Comparison of ENCODE assay signal across 7 cellular contexts in the genomic region with DNA sequence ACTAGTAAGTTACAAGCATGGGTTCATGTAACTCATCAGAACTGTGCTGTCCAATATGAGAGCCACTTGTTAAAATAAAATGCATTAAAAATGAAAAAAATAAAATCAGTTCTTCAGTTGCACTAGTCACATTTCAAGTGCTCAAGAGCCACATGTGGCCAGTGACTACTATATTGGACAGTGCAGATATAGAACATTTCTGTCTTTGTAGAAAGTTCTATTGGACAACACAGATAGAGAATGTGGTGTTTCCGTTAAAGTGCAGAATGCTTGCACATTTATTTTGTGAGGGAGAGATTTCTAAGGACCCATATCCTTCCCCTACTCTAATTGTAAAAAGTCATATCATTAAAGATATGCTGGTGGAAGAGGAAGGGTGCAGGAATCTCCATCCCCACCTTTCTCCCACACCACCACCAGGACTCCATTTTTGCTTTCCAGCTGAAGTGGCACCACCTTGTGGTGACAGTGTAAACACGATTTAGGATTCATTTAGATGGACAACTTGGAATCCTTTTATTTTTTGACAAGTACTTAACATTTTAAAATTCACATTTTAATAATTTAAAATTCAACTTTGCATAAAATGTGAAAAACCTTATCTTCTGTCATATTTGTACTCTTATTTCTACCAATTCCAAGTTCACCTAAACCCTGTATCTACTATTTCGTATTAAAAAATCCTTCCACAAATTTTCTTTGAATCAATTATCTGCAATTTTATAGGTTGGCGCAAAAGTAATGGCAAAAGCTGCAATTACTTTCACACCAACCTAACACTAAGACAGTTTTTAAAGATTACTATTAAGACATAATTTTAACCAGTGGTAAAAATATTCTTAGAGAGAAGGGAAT. TPM values are rescaled to one million over a fixed set of nuclear protein-coding genes. Genes with fewer than 3 reads are reported as not detected.
A peak's percentile ranks its signal among the peaks of the same experiment; 100 is the strongest.
DNase-seq lines count a peak whose midpoint lies in the region; TF ChIP-seq lines count a peak whose summit lies in the region.

No MANE protein-coding gene starts in this region.

- no peak overlapping the region for H3K4ac ChIP-seq in mesenchymal stem cell (ENCODE audit: low read depth in 1 of 2, low read length in 2 of 2)

- H4K91ac ChIP-seq in mesenchymal stem cell (ENCODE audit: low read length): no peak overlapping the region

- no peaks in the 10 kb centered on the region for H4K20me1 ChIP-seq in OCI-LY3 (ENCODE audit: insufficient read depth, low read length)

- H3K36me3 ChIP-seq in OCI-LY3 (replicated peaks; ENCODE audit: low read depth, low read length): peaks cover 51% of the 10 kb centered on the region
- no peaks in the 10 kb centered on the region for H3K36me3 ChIP-seq in mesenchymal stem cell (ENCODE audit: control insufficient read depth in 1 of 2, insufficient read depth in 2 of 2, low read depth in 1 of 2, low read length in 2 of 2)

- H3K23ac ChIP-seq in mesenchymal stem cell (ENCODE audit: low read length in 2 of 2): no peak overlapping the region

- peaks cover 5% of the 10 kb centered on the region for H3K4me1 ChIP-seq in OCI-LY3 (ENCODE audit: low read length)
- no peaks in the 10 kb centered on the region for H3K4me1 ChIP-seq in mesenchymal stem cell (ENCODE audit: control insufficient read depth, insufficient read depth, low read depth, low read length)

- H2BK5ac ChIP-seq in mesenchymal stem cell (ENCODE audit: low read depth, low read length, poor library complexity, severe bottlenecking): no peak overlapping the region

- TF ChIP-seq CTCF in OCI-LY3 (IDR thresholded peaks at IDR 0.05; ENCODE audit: low read depth, low read length): peak; percentile 72

- H4K8ac ChIP-seq in mesenchymal stem cell (ENCODE audit: low read length): no peak overlapping the region

- H2BK12ac ChIP-seq in mesenchymal stem cell (ENCODE audit: low read length in 2 of 2): no peak overlapping the region

- H2AFZ ChIP-seq in OCI-LY3 (ENCODE audit: low read depth, low read length) (no peak overlapping the region), mesenchymal stem cell (ENCODE audit: low read depth, low read length) (no peak overlapping the region)

- H3K27ac ChIP-seq in OCI-LY3 (ENCODE audit: low read length) (no peak overlapping the region), mesenchymal stem cell (ENCODE audit: low read length, poor library complexity, severe bottlenecking) (no peak overlapping the region)

- POLR2A ChIA-PET in HEK293T (lab: Yijun Ruan, JAX): no interaction called here

- CTCF ChIA-PET in HEK293T (lab: Yijun Ruan, JAX): interaction anchor here (1.1 kb wide), 1 partner anchor 9 kb away, joined by 3 read pairs; no protein-coding TSS in a partner anchor

- H3K18ac ChIP-seq in mesenchymal stem cell (ENCODE audit: low read depth in 1 of 2, low read length in 2 of 2): no peak overlapping the region

- peak; percentile 36 for DNase-seq in DMS153 treated with DMSO at 0.1 percent for 48 hours (lab: John Stamatoyannopoulos, UW; ENCODE audit: unreplicated experiment)
- DNase-seq in HEK293T (ENCODE audit: extremely low spot score): peak; percentile 63
- DNase-seq in dermis microvascular lymphatic vessel endothelial cell (ENCODE audit: low read depth in 2 of 2): peak; percentile 55 to 70
- peak; percentile 65 for DNase-seq in mesenchymal stem cell
- no peak for DNase-seq in activated gamma-delta T cell treated with Interleukin-2 at 50 U/mL for 16 hours
- no peak for DNase-seq in effector CD8-positive, alpha-beta T cell (lab: John Stamatoyannopoulos, UW)

- H3K79me2 ChIP-seq in OCI-LY3 (ENCODE audit: low read length): no peaks in the 10 kb centered on the region

- H2BK120ac ChIP-seq in mesenchymal stem cell (ENCODE audit: low read depth, low read length): no peak overlapping the region

- H2AK5ac ChIP-seq in mesenchymal stem cell (ENCODE audit: low read length, severe bottlenecking): no peak overlapping the region

- no peak overlapping the region for H3K14ac ChIP-seq in mesenchymal stem cell (ENCODE audit: low read length in 2 of 2)

- no peak overlapping the region for H3K4me2 ChIP-seq in OCI-LY3 (ENCODE audit: low read length)
- H3K4me2 ChIP-seq in mesenchymal stem cell (ENCODE audit: low read length, poor library complexity, severe bottlenecking): no peak overlapping the region

- no peaks in the 10 kb centered on the region for H3K79me1 ChIP-seq in mesenchymal stem cell (replicated peaks; ENCODE audit: low read length, poor library complexity, severe bottlenecking)

- no peaks in the 10 kb centered on the region for H3K27me3 ChIP-seq in OCI-LY3 (ENCODE audit: low read depth, low read length)
- no peaks in the 10 kb centered on the region for H3K27me3 ChIP-seq in mesenchymal stem cell (ENCODE audit: control insufficient read depth in 1 of 2, insufficient read depth in 1 of 2, low read length in 2 of 2)

- 93% methylated on average over 1 of the region's 4 CpGs for WGBS in mesenchymal stem cell

- no peaks in the 10 kb centered on the region for H3K9me3 ChIP-seq in OCI-LY3 (ENCODE audit: insufficient read depth, low read length)
- H3K9me3 ChIP-seq in mesenchymal stem cell (ENCODE audit: control insufficient read depth, low read length): no peaks in the 10 kb centered on the region

- no peak overlapping the region for H3K9ac ChIP-seq in OCI-LY3 (ENCODE audit: low read length)
- H3K9ac ChIP-seq in mesenchymal stem cell (ENCODE audit: low read length): no peak overlapping the region

- H3K4me3 ChIP-seq in OCI-LY3 (ENCODE audit: low read length) (no peak overlapping the region), mesenchymal stem cell (ENCODE audit: insufficient read depth in 1 of 2, low read depth in 1 of 2, low read length in 2 of 2) (no peak overlapping the region)

- H2BK15ac ChIP-seq in mesenchymal stem cell (ENCODE audit: low read depth, poor library complexity, severe bottlenecking): no peak overlapping the region

TF ChIP-seq in HEK293T, 16 proteins besides CTCF, POLR2A, EP300 and RAD21:
- no peak for TF ChIP-seq CTBP1 (IDR thresholded peaks at IDR 0.05; ENCODE audit: borderline replicate concordance)
TF ChIP-seq in HEK293T: peak in this region for 0.

RNA-seq across cellular contexts. Expression of gene CD302, which starts 9.4 kb away (rescaled TPM):
- total RNA-seq in dermis microvascular lymphatic vessel endothelial cell: 5.6 and 14.4 TPM in 2 replicates
- polyA plus RNA-seq in mesenchymal stem cell (2013, experiment 1 of 2): 11.1 TPM
- 11.3 TPM for polyA plus RNA-seq in mesenchymal stem cell (2013, experiment 2 of 2)

Comparison
In these comparisons a context has a peak if more than half of its experiments do, and no peak if none do; other contexts are left out.
1. DNase-seq: peak in DMS153 treated with DMSO at 0.1 percent for 48 hours (single experiment), HEK293T (single experiment), dermis microvascular lymphatic vessel endothelial cell (2 of 2) and mesenchymal stem cell (single experiment); none in activated gamma-delta T cell treated with Interleukin-2 at 50 U/mL for 16 hours (single experiment) and effector CD8-positive, alpha-beta T cell (single experiment).